10 cellular contexts compared by ENCODE assay signal in genomic region chr5:97049175-97049574, GRCh38.
"Had no signal": no experiment of that assay in that cellular context is flagged by ENCODE, and none has a peak within 500 bp of the region (broad histone marks: within the 10 kb centered on the region; RNA-seq: fewer than 3 reads in every experiment).

No MANE protein-coding gene starts in this region.

- H3K27ac ChIP-seq: psoas muscle, right lobe of liver, thyroid gland, WERI-Rb-1 had no signal

- H3K27me3 Mint-ChIP-seq: activated T-cell treated with anti-CD3 and anti-CD28 coated beads, Interleukin-2, amount 50 U/mL, for 24 hours had no signal

- H3K4me1 ChIP-seq: psoas muscle, right lobe of liver had no signal

- H3K36me3 Mint-ChIP-seq: activated CD4-positive, alpha-beta memory T cell treated with anti-CD3 and anti-CD28 coated beads for 36 hours; activated naive CD4-positive, alpha-beta T cell treated with anti-CD3 and anti-CD28 coated beads, Interleukin-2, amount 10 ng/mL, durations not matched to agents 7 days and 5 days; stimulated activated effector memory CD8-positive, alpha-beta T cell treated with anti-CD3 and anti-CD28 coated beads, Interleukin-12 subunit alpha, Interleukin-12 subunit beta, amount 100 ng/mL, for 72 hours had no signal

- H3K4me3 ChIP-seq: psoas muscle, right lobe of liver, thyroid gland had no signal

- H3K9me3 Mint-ChIP-seq: activated CD4-positive, alpha-beta memory T cell treated with anti-CD3 and anti-CD28 coated beads for 36 hours; activated naive CD4-positive, alpha-beta T cell treated with anti-CD3 and anti-CD28 coated beads, Interleukin-2, amount 10 ng/mL, durations not matched to agents 7 days and 5 days; activated T-cell treated with anti-CD3 and anti-CD28 coated beads, Interleukin-2, amount 50 U/mL, for 24 hours; immature natural killer cell had no signal

- H3K36me3 ChIP-seq: right lobe of liver, thyroid gland, WERI-Rb-1 had no signal

- H3K4me3 Mint-ChIP-seq: activated CD4-positive, alpha-beta memory T cell treated with anti-CD3 and anti-CD28 coated beads for 36 hours; activated naive CD4-positive, alpha-beta T cell treated with anti-CD3 and anti-CD28 coated beads, Interleukin-2, amount 10 ng/mL, durations not matched to agents 7 days and 5 days; activated T-cell treated with anti-CD3 and anti-CD28 coated beads, Interleukin-2, amount 50 U/mL, for 24 hours; immature natural killer cell; neural crest cell; stimulated activated effector memory CD8-positive, alpha-beta T cell treated with anti-CD3 and anti-CD28 coated beads, Interleukin-12 subunit alpha, Interleukin-12 subunit beta, amount 100 ng/mL, for 72 hours had no signal

- H3K27ac Mint-ChIP-seq: activated CD4-positive, alpha-beta memory T cell treated with anti-CD3 and anti-CD28 coated beads for 36 hours; activated naive CD4-positive, alpha-beta T cell treated with anti-CD3 and anti-CD28 coated beads, Interleukin-2, amount 10 ng/mL, durations not matched to agents 7 days and 5 days; activated T-cell treated with anti-CD3 and anti-CD28 coated beads, Interleukin-2, amount 50 U/mL, for 24 hours; immature natural killer cell; stimulated activated effector memory CD8-positive, alpha-beta T cell treated with anti-CD3 and anti-CD28 coated beads, Interleukin-12 subunit alpha, Interleukin-12 subunit beta, amount 100 ng/mL, for 72 hours had no signal

- H3K9me3 ChIP-seq: right lobe of liver, thyroid gland had no signal

- H3K27me3 ChIP-seq: right lobe of liver, thyroid gland had no signal

- H3K4me1 Mint-ChIP-seq: immature natural killer cell; stimulated activated effector memory CD8-positive, alpha-beta T cell treated with anti-CD3 and anti-CD28 coated beads, Interleukin-12 subunit alpha, Interleukin-12 subunit beta, amount 100 ng/mL, for 72 hours had no signal

- ATAC-seq: right lobe of liver; stimulated activated effector memory CD8-positive, alpha-beta T cell treated with anti-CD3 and anti-CD28 coated beads, Interleukin-12 subunit alpha, Interleukin-12 subunit beta, amount 100 ng/mL, for 72 hours had no signal

- DNase-seq: activated CD4-positive, alpha-beta memory T cell treated with anti-CD3 and anti-CD28 coated beads for 36 hours; activated naive CD4-positive, alpha-beta T cell treated with anti-CD3 and anti-CD28 coated beads, Interleukin-2, amount 10 ng/mL, durations not matched to agents 7 days and 5 days; activated T-cell treated with anti-CD3 and anti-CD28 coated beads, Interleukin-2, amount 50 U/mL, for 24 hours; immature natural killer cell; psoas muscle; right lobe of liver; thyroid gland; WERI-Rb-1 had no signal
